ENCODE assay signal across 1 cellular context in the genomic region with DNA sequence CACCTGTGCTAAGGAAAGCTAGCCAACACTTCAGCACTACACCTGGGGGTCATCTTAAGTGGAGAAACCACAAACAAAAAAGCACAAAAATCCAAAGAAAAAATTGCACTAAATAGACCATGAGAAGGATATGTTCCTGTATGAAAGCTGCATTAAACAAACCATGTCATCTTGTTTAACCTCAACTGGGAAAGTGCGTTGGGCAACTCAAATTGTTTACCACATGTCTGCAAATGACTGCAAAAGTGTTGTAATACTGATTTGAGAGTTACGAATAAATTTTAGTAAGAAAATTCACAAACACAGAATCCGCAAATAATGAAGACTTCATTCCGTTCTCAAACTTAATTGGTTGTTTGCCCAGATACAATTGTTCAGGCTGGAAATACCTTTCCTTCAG.
TF ChIP-seq lines count a peak whose summit lies in the region.

No MANE protein-coding gene starts in this region.

TF ChIP-seq in GM23338, 12 proteins besides CTCF, POLR2A, EP300 and RAD21 (continued from another document):
- TF ChIP-seq, protein P1, sequence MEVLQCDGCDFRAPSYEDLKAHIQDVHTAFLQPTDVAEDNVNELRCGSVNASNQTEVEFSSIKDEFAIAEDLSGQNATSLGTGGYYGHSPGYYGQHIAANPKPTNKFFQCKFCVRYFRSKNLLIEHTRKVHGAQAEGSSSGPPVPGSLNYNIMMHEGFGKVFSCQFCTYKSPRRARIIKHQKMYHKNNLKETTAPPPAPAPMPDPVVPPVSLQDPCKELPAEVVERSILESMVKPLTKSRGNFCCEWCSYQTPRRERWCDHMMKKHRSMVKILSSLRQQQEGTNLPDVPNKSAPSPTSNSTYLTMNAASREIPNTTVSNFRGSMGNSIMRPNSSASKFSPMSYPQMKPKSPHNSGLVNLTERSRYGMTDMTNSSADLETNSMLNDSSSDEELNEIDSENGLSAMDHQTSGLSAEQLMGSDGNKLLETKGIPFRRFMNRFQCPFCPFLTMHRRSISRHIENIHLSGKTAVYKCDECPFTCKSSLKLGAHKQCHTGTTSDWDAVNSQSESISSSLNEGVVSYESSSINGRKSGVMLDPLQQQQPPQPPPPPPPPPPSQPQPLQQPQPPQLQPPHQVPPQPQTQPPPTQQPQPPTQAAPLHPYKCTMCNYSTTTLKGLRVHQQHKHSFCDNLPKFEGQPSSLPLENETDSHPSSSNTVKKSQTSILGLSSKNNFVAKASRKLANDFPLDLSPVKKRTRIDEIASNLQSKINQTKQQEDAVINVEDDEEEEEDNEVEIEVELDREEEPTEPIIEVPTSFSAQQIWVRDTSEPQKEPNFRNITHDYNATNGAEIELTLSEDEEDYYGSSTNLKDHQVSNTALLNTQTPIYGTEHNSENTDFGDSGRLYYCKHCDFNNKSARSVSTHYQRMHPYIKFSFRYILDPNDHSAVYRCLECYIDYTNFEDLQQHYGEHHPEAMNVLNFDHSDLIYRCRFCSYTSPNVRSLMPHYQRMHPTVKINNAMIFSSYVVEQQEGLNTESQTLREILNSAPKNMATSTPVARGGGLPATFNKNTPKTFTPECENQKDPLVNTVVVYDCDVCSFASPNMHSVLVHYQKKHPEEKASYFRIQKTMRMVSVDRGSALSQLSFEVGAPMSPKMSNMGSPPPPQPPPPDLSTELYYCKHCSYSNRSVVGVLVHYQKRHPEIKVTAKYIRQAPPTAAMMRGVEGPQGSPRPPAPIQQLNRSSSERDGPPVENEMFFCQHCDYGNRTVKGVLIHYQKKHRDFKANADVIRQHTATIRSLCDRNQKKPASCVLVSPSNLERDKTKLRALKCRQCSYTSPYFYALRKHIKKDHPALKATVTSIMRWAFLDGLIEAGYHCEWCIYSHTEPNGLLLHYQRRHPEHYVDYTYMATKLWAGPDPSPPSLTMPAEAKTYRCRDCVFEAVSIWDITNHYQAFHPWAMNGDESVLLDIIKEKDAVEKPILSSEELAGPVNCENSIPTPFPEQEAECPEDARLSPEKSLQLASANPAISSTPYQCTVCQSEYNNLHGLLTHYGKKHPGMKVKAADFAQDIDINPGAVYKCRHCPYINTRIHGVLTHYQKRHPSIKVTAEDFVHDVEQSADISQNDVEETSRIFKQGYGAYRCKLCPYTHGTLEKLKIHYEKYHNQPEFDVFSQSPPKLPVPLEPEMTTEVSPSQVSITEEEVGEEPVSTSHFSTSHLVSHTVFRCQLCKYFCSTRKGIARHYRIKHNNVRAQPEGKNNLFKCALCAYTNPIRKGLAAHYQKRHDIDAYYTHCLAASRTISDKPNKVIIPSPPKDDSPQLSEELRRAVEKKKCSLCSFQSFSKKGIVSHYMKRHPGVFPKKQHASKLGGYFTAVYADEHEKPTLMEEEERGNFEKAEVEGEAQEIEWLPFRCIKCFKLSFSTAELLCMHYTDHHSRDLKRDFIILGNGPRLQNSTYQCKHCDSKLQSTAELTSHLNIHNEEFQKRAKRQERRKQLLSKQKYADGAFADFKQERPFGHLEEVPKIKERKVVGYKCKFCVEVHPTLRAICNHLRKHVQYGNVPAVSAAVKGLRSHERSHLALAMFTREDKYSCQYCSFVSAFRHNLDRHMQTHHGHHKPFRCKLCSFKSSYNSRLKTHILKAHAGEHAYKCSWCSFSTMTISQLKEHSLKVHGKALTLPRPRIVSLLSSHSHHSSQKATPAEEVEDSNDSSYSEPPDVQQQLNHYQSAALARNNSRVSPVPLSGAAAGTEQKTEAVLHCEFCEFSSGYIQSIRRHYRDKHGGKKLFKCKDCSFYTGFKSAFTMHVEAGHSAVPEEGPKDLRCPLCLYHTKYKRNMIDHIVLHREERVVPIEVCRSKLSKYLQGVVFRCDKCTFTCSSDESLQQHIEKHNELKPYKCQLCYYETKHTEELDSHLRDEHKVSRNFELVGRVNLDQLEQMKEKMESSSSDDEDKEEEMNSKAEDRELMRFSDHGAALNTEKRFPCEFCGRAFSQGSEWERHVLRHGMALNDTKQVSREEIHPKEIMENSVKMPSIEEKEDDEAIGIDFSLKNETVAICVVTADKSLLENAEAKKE (CRISPR knock-in tag; IDR thresholded peaks at IDR 0.05) = no peak
- TF ChIP-seq EZH2 (IDR thresholded peaks at IDR 0.05; ENCODE audit: low read depth, unreplicated experiment) (no peak), JUNB (IDR thresholded peaks at IDR 0.05; ENCODE audit: unreplicated experiment) (no peak), EZH2phosphoT487 (IDR thresholded peaks at IDR 0.05; ENCODE audit: unreplicated experiment) (no peak), ZNF114 (CRISPR knock-in tag; IDR thresholded peaks at IDR 0.05) (no peak), POLR2AphosphoS5 (IDR thresholded peaks at IDR 0.05; ENCODE audit: low read depth) (no peak), STAT1 (IDR thresholded peaks at IDR 0.05; ENCODE audit: unreplicated experiment) (no peak), NANOG (IDR thresholded peaks at IDR 0.05; ENCODE audit: borderline replicate concordance) (no peak), CREB1 (CRISPR knock-in tag; IDR thresholded peaks at IDR 0.05; ENCODE audit: low read depth) (no peak)
